ENCODE assay signal across 27 cellular contexts in genomic region chr16:50619702-50620491, GRCh38.
"Had no signal": no experiment of that assay in that cellular context is flagged by ENCODE, and none has a peak within 500 bp of the region (broad histone marks: within the 10 kb centered on the region; RNA-seq: fewer than 3 reads in every experiment).

No MANE protein-coding gene starts in this region.

- ATAC-seq: activated CD4-positive, alpha-beta T cell treated with anti-CD3 and anti-CD28 coated beads for 36 hours; activated CD8-positive, alpha-beta memory T cell treated with anti-CD3 and anti-CD28 coated beads, Interleukin-2, amount 10 ng/mL, durations not matched to agents 7 days and 5 days; activated CD8-positive, alpha-beta T cell treated with anti-CD3 and anti-CD28 coated beads, Interleukin-2, amount 10 ng/mL, durations not matched to agents 7 days and 5 days; activated naive CD8-positive, alpha-beta T cell treated with anti-CD3 and anti-CD28 coated beads, Interleukin-2, amount 50 U/mL, for 24 hours; body of pancreas; gastroesophageal sphincter; heart right ventricle; T-helper 17 cell had no signal

- H3K9me3 ChIP-seq: adrenal gland, body of pancreas, colonic mucosa, esophagus squamous epithelium, gastroesophageal sphincter, heart right ventricle had no signal

- H3K27ac ChIP-seq: adrenal gland, body of pancreas, colonic mucosa, epithelial cell of prostate, esophagus squamous epithelium, gastroesophageal sphincter, heart right ventricle had no signal

- H3K4me3 ChIP-seq: adrenal gland, body of pancreas, colonic mucosa, esophagus squamous epithelium, gastroesophageal sphincter, heart right ventricle had no signal

- DNase-seq: activated CD4-positive, alpha-beta memory T cell treated with anti-CD3 and anti-CD28 coated beads for 36 hours; activated CD4-positive, alpha-beta T cell treated with anti-CD3 and anti-CD28 coated beads for 36 hours; activated CD4-positive, alpha-beta T cell treated with anti-CD3 and anti-CD28 coated beads, Interleukin-2, amount 10 ng/mL, durations not matched to agents 24 days and 14 days; activated CD4-positive, CD25-positive, alpha-beta regulatory T cell; activated CD4-positive, CD25-positive, alpha-beta regulatory T cell treated with anti-CD3 and anti-CD28 coated beads, Interleukin-2, amount 50 U/mL, for 72 hours; activated CD8-positive, alpha-beta memory T cell treated with anti-CD3 and anti-CD28 coated beads, Interleukin-2, amount 10 ng/mL, durations not matched to agents 7 days and 5 days; activated CD8-positive, alpha-beta memory T cell treated with anti-CD3 and anti-CD28 coated beads, Interleukin-2, amount 50 U/mL, for 4 hours; activated CD8-positive, alpha-beta T cell treated with anti-CD3 and anti-CD28 coated beads, Interleukin-2, amount 10 ng/mL, durations not matched to agents 7 days and 5 days; activated effector memory CD4-positive, alpha-beta T cell treated with anti-CD3 and anti-CD28 coated beads, Interleukin-2, amount 50 U/mL, for 16 hours; activated naive CD4-positive, alpha-beta T cell treated with anti-CD3 and anti-CD28 coated beads for 36 hours; activated naive CD8-positive, alpha-beta T cell treated with anti-CD3 and anti-CD28 coated beads for 36 hours; activated naive CD8-positive, alpha-beta T cell treated with anti-CD3 and anti-CD28 coated beads, Interleukin-2, amount 50 U/mL, for 24 hours; activated T-cell treated with anti-CD3 and anti-CD28 coated beads, Interleukin-2, amount 50 U/mL, for 1 hour; activated T-cell treated with anti-CD3 and anti-CD28 coated beads, Interleukin-2, amount 50 U/mL, for 48 hours; adrenal gland; amygdala; body of pancreas; central memory CD4-positive, alpha-beta T cell; cerebellar nuclear complex; colonic mucosa; effector CD8-positive, alpha-beta T cell; esophagus squamous epithelium; foreskin melanocyte; heart right ventricle; T-helper 17 cell had no signal

- H3K36me3 ChIP-seq: adrenal gland, colonic mucosa, esophagus squamous epithelium, heart right ventricle had no signal

- H3K27me3 ChIP-seq: adrenal gland, body of pancreas, colonic mucosa, esophagus squamous epithelium, gastroesophageal sphincter, heart right ventricle had no signal

- H3K4me1 ChIP-seq: colonic mucosa had no signal
